ENCODE assay signal across 8 cellular contexts in the genomic region with DNA sequence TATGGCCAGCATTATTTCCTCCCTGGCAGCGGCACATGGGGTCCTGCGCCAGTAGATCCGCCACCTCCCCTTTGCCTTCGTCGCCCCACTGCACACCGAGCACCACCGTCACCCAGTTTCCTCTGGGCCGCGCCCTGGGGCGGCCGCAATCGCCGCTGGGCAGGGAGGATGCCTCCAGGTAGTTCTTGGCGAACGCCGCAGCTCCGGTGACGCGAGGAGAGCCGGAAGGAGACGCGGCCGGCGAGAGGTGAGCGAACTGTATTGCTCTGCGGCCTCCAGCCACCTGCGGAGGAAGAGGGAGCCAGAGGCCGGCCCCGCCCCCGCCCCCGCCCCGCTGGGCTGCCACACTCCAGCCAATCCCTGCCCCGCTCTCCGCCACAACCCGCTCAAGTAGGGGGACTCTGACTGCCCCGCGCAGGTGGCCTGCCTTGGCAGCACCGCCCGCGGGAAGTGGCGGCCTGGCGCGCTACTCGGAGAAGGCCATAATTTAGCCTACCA. TPM values are rescaled to one million over a fixed set of nuclear protein-coding genes. Genes with fewer than 3 reads are reported as not detected.
A peak's percentile ranks its signal among the peaks of the same experiment; 100 is the strongest.
DNase-seq lines count a peak whose midpoint lies in the region; ATAC-seq and TF ChIP-seq lines count a peak whose summit lies in the region.

No MANE protein-coding gene starts in this region.

- H3K4me3 ChIP-seq in epithelial cell of proximal tubule (ENCODE audit: low read depth, low read length): peak overlapping the region; percentile 54

- peak; percentile 94 for ATAC-seq in GM21381 (IDR thresholded peaks at IDR 0.05; ENCODE audit: unreplicated experiment)

- TF ChIP-seq CTCF in epithelial cell of proximal tubule (conservative IDR thresholded peaks at IDR 0.05; ENCODE audit: low read depth, low read length): no peak

- peak; percentile 83 for DNase-seq in DMS53 treated with DMSO at 0.1 percent for 48 hours (lab: John Stamatoyannopoulos, UW; ENCODE audit: unreplicated experiment)
- DNase-seq in HuH-7 (ENCODE audit: low spot score): peak; percentile 42
- DNase-seq in activated CD4-positive, alpha-beta T cell treated with anti-CD3 and anti-CD28 coated beads, Interleukin-2, amount 50 U/mL, for 48 hours: peak; percentile 44 to 56
- no peak for DNase-seq in epithelial cell of proximal tubule (ENCODE audit: low read depth)
- peak; percentile 86 for DNase-seq in posterior vena cava (ENCODE audit: low spot score)
- DNase-seq in SKM-1 (lab: John Stamatoyannopoulos, UW; ENCODE audit: unreplicated experiment): no peak
- no peak for DNase-seq in H4 (ENCODE audit: low spot score)

- intact Hi-C loops in posterior vena cava (cut with DNase I): no loop called here

RNA-seq across cellular contexts. Expression of gene SLFN13, which starts 11.8 kb away (rescaled TPM):
- total RNA-seq in epithelial cell of proximal tubule (9.9 and 15.3 TPM in 2 replicates), posterior vena cava (10 to 100 TPM in 1 of 2 donors, 1 to 10 TPM in 1; 8.8 to 17.9 TPM)
- total RNA-seq in H4 (2014; rRNA removed; shearing (Covaris generic)): 0.25 and 0.85 TPM in 2 replicates

RNA-seq across cellular contexts. Expression of gene SLFN12, which starts 28.1 kb away (rescaled TPM):
- total RNA-seq in epithelial cell of proximal tubule: 13.3 and 13.7 TPM in 2 replicates
- total RNA-seq in posterior vena cava: 10 to 100 TPM; 13.1 to 15.0 TPM
- 17.4 and 19.8 TPM in 2 replicates for total RNA-seq in H4 (2014; rRNA removed; shearing (Covaris generic))

Comparison
In these comparisons a context has a peak if more than half of its experiments do, and no peak if none do; other contexts are left out.
1. DNase-seq: peak in DMS53 treated with DMSO at 0.1 percent for 48 hours (single experiment), HuH-7 (single experiment), activated CD4-positive, alpha-beta T cell treated with anti-CD3 and anti-CD28 coated beads, Interleukin-2, amount 50 U/mL, for 48 hours (2 of 2) and posterior vena cava (single experiment); none in epithelial cell of proximal tubule (single experiment), SKM-1 (single experiment) and H4 (single experiment).